ENCODE assay signal across 8 cellular contexts in genomic region chr10:73647211-73647874, GRCh38. TPM values are rescaled to one million over a fixed set of nuclear protein-coding genes. Genes with fewer than 3 reads are reported as not detected.
DNase-seq lines count a peak whose midpoint lies in the region; ATAC-seq and TF ChIP-seq lines count a peak whose summit lies in the region.

No MANE protein-coding gene starts in this region.

- ATAC-seq in activated T-cell treated with anti-CD3 and anti-CD28 coated beads, Interleukin-2, amount 50 U/mL, for 4 hours = peak; percentile 49 to 63
- no peak for ATAC-seq in HG02588 (IDR thresholded peaks at IDR 0.05; ENCODE audit: unreplicated experiment)

- peaks cover 7% of the 10 kb centered on the region for H3K4me1 Mint-ChIP-seq in activated T-cell treated with anti-CD3 and anti-CD28 coated beads, Interleukin-2, amount 50 U/mL, for 4 hours (ENCODE audit: low read depth)
- H3K4me1 Mint-ChIP-seq in nephron = peaks cover 44% of the 10 kb centered on the region

- no peak overlapping the region for H3K27ac ChIP-seq in ACC112 (ENCODE audit: low read depth, low read length)
- H3K27ac ChIP-seq in uterus = peak overlapping the region; percentile 56 to 63

- peak overlapping the region; percentile 98 for H2AFZ ChIP-seq in ACC112 (ENCODE audit: low read length, unreplicated experiment)

- intact Hi-C loops in uterus (cut with DNase I; ENCODE audit: low total_unique reads) = no loop called here

- peaks cover 9% of the 10 kb centered on the region for H3K27me3 Mint-ChIP-seq in activated T-cell treated with anti-CD3 and anti-CD28 coated beads, Interleukin-2, amount 50 U/mL, for 4 hours (ENCODE audit: low read depth)
- no peaks in the 10 kb centered on the region for H3K27me3 Mint-ChIP-seq in nephron (ENCODE audit: low read depth)

- H3K4me3 ChIP-seq in ACC112 (ENCODE audit: low read depth, low read length) = peak overlapping the region; percentile 80
- H3K4me3 ChIP-seq in uterus = peak overlapping the region; percentile 58 to 73

- no peaks in the 10 kb centered on the region for H3K36me3 Mint-ChIP-seq in activated T-cell treated with anti-CD3 and anti-CD28 coated beads, Interleukin-2, amount 50 U/mL, for 4 hours (ENCODE audit: insufficient read depth)
- no peaks in the 10 kb centered on the region for H3K36me3 Mint-ChIP-seq in nephron (ENCODE audit: low read depth)

- H3K4me1 ChIP-seq in ACC112 (ENCODE audit: control insufficient read depth, insufficient read depth, low read length, unreplicated experiment) (peaks cover 4% of the 10 kb centered on the region), uterus (peaks cover 0 to 2% of the 10 kb centered on the region in 2 donors)

- H3K9me3 Mint-ChIP-seq in activated T-cell treated with anti-CD3 and anti-CD28 coated beads, Interleukin-2, amount 50 U/mL, for 4 hours = no peaks in the 10 kb centered on the region
- H3K9me3 Mint-ChIP-seq in nephron = no peaks in the 10 kb centered on the region

- peak overlapping the region; percentile 66 for H3K4me3 Mint-ChIP-seq in activated T-cell treated with anti-CD3 and anti-CD28 coated beads, Interleukin-2, amount 50 U/mL, for 4 hours
- peak overlapping the region; percentile 63 to 86 (median 78) for H3K4me3 Mint-ChIP-seq in nephron

- peak overlapping the region; percentile 45 to 93 (median 88) for H3K27ac Mint-ChIP-seq in nephron

- TF ChIP-seq POLR2A in uterus (IDR thresholded peaks at IDR 0.05) = no peak

- TF ChIP-seq CTCF in nephron (IDR thresholded peaks at IDR 0.05; ENCODE audit: unreplicated experiment in 3 of 3) (no peak), uterus (IDR thresholded peaks at IDR 0.05) (no peak)

- H3K79me2 ChIP-seq in ACC112 (ENCODE audit: control insufficient read depth, insufficient read depth, low read length, unreplicated experiment) = no peaks in the 10 kb centered on the region

- CTCF ChIA-PET in HEK293T (lab: Yijun Ruan, JAX) = interaction anchor here (2.3 kb wide), 1 partner anchor 118 kb away, joined by 10 read pairs; no protein-coding TSS in a partner anchor

- H3K36me3 ChIP-seq in ACC112 (ENCODE audit: insufficient read depth, low read length) (no peaks in the 10 kb centered on the region), uterus (no peaks in the 10 kb centered on the region)

- H3K27me3 ChIP-seq in ACC112 (ENCODE audit: insufficient read depth, low read length) (no peaks in the 10 kb centered on the region), uterus (no peaks in the 10 kb centered on the region)

- H3K9me3 ChIP-seq in uterus = no peaks in the 10 kb centered on the region

- DNase-seq in HEK293T (ENCODE audit: extremely low spot score) (peak; percentile 37), fibroblast of the conjunctiva (ENCODE audit: low read depth) (peak; percentile 39), uterus (peak; percentile 61 to 67)
- DNase-seq in activated T-cell treated with anti-CD3 and anti-CD28 coated beads, Interleukin-2, amount 50 U/mL, for 4 hours = no peak
- DNase-seq in NK-92 treated with Interleukin-12 subunit alpha and Interleukin-12 subunit beta, amount 100 ng/mL, for 24 hours (lab: John Stamatoyannopoulos, UW) = no peak

- POLR2A ChIA-PET in HEK293T (lab: Yijun Ruan, JAX) = interaction anchor here (0.7 to 1.1 kb wide), 2 partner anchors 22 to 401 kb away, joined by 3 to 4 read pairs; no protein-coding TSS in a partner anchor

TF ChIP-seq in HEK293T, 16 proteins besides CTCF, POLR2A, EP300 and RAD21:
- no peak for TF ChIP-seq NFRKB (IDR thresholded peaks at IDR 0.05)
- TF ChIP-seq FOXM1 (IDR thresholded peaks at IDR 0.05; ENCODE audit: borderline replicate concordance) = no peak
- no peak for TF ChIP-seq LEF1 (IDR thresholded peaks at IDR 0.05; ENCODE audit: borderline replicate concordance)
- no peak for TF ChIP-seq ELF4 (IDR thresholded peaks at IDR 0.05)
- no peak for TF ChIP-seq SP1 (IDR thresholded peaks at IDR 0.05)
- peak; percentile 34; the same call in 1 of the 2 replicates for TF ChIP-seq L3MBTL2 (conservative IDR thresholded peaks at IDR 0.05)
- TF ChIP-seq ZNF384 (IDR thresholded peaks at IDR 0.05) = no peak
TF ChIP-seq in HEK293T: peak in this region for 1.

RNA-seq across cellular contexts. Expression of gene MYOZ1, which starts 6.1 kb away (rescaled TPM):
- total RNA-seq in activated T-cell treated with anti-CD3 and anti-CD28 coated beads, Interleukin-2, amount 50 U/mL, for 4 hours = not detected
- 1 to 10 TPM in 2 of 4 donors, not detected in 2; 1.6 to 1.7 TPM for total RNA-seq in uterus

RNA-seq across cellular contexts. Expression of gene SYNPO2L, which starts 8.5 kb away (rescaled TPM):
- under 1 TPM in 1 of 3 donors, not detected in 2; 0.18 TPM for total RNA-seq in activated T-cell treated with anti-CD3 and anti-CD28 coated beads, Interleukin-2, amount 50 U/mL, for 4 hours
- total RNA-seq in uterus = under 1 TPM in 1 of 4 donors, not detected in 3; 0.37 TPM

RNA-seq across cellular contexts. Expression of gene AGAP5, which starts 50.6 kb away (rescaled TPM):
- total RNA-seq in activated T-cell treated with anti-CD3 and anti-CD28 coated beads, Interleukin-2, amount 50 U/mL, for 4 hours = 1 to 10 TPM; 4.2 to 8.2 (median 5.6) TPM
- 10 to 100 TPM in 1 of 4 donors, 1 to 10 TPM in 2, under 1 TPM in 1; 0.77 to 11.2 (median 3.7) TPM for total RNA-seq in uterus

RNA-seq across cellular contexts. Expression of gene USP54, which starts 56.2 kb away (rescaled TPM):
- total RNA-seq in activated T-cell treated with anti-CD3 and anti-CD28 coated beads, Interleukin-2, amount 50 U/mL, for 4 hours = 10 to 100 TPM in 2 of 3 donors, 1 to 10 TPM in 1; 8.8 to 11.9 (median 10.5) TPM
- 10 to 100 TPM; 10.6 to 73.7 (median 40.5) TPM for total RNA-seq in uterus

Comparison
In these comparisons a context has a peak if more than half of its experiments do, and no peak if none do; other contexts are left out.
1. DNase-seq: peak in HEK293T (single experiment), fibroblast of the conjunctiva (single experiment) and uterus (2 of 2); none in activated T-cell treated with anti-CD3 and anti-CD28 coated beads, Interleukin-2, amount 50 U/mL, for 4 hours (single experiment) and NK-92 treated with Interleukin-12 subunit alpha and Interleukin-12 subunit beta, amount 100 ng/mL, for 24 hours (single experiment).